Comparison of ENCODE assay signal across 8 cellular contexts in the genomic region with DNA sequence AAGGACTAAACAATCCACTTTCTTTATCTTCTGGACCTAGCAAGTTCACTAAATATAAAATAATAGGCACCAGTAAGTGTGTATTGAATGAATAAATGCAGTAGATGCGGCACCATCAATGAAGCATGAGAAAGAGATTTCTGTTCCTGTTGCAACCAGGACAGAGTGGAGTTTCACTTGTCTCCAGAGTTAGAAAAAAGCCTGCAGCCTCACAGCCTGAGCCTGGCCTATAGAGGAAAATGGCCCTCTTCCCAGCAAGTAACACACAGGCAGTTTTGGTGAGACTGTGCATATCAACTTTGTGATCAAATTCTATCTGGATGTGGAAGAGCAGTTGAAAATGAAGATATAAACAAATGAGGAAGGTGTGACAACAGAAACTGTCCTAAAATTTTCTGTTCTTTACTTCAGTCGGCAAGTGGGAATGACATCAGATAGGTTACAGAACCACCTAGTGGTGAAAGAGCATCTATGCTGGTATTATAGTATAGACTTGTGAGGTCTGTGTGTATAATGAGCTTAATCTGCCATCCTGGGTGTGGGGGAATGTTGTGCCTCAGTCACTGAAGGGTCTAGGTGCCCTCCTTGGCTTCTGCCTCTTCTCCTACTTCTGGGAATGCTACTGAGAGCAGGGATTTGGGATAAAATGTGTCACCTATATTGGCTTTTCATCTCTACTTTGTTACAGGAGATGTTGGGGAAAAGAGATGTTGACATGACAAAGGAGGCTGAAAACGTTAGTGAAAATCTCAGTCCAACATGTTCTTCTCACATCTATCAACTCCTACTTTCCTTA.
DNase-seq lines count a peak whose midpoint lies in the region; TF ChIP-seq lines count a peak whose summit lies in the region.

No MANE protein-coding gene starts in this region.

- CTCF ChIA-PET in AG04449 (lab: Yijun Ruan, JAX) = interaction anchor here (0.6 to 6.3 kb wide), 36 partner anchors 9 to 1220 kb away, joined by 3 to 36 read pairs (median 4); partner anchors contain the start of gene NR3C1

- TF ChIP-seq CTCF in AG04449 (IDR thresholded peaks at IDR 0.05; ENCODE audit: insufficient read depth, low read length, missing control alignments) (peak; percentile 60), GM12874 (IDR thresholded peaks at IDR 0.05; ENCODE audit: insufficient read depth, low read depth, low read length) (peak; percentile 58; the same call in 1 of the 2 replicates), HFF-Myc (IDR thresholded peaks at IDR 0.05; ENCODE audit: low read depth, low read length, missing control alignments) (peak; percentile 59)

- H3K4me3 ChIP-seq in AG04449 (ENCODE audit: low read depth, low read length) (no peak overlapping the region), HFF-Myc (replicated peaks; ENCODE audit: low read depth, low read length) (no peak overlapping the region)

- DNase-seq in AG04449 (ENCODE audit: low read depth, low spot score) = no peak
- peak; percentile 24 for DNase-seq in HFF-Myc (ENCODE audit: extremely low read depth, low read depth)
- peak; percentile 38 for DNase-seq in LoVo (ENCODE audit: low spot score)
- peak; percentile 22 for DNase-seq in SKM-1 (lab: John Stamatoyannopoulos, UW; ENCODE audit: unreplicated experiment)
- peak; percentile 78 for DNase-seq in fibroblast of peridontal ligament (ENCODE audit: extremely low read depth)
- peak; percentile 67 for DNase-seq in pons (ENCODE audit: low spot score)
- DNase-seq in activated CD4-positive, alpha-beta T cell treated with anti-CD3 and anti-CD28 coated beads, Interleukin-2, amount 50 U/mL, for 48 hours = no peak

- POLR2A ChIA-PET in AG04449 (lab: Yijun Ruan, JAX) = no interaction called here

Comparison
In these comparisons a context has a peak if more than half of its experiments do, and no peak if none do; other contexts are left out.
1. DNase-seq: peak in HFF-Myc (single experiment), LoVo (single experiment), SKM-1 (single experiment), fibroblast of peridontal ligament (single experiment) and pons (single experiment); none in AG04449 (single experiment) and activated CD4-positive, alpha-beta T cell treated with anti-CD3 and anti-CD28 coated beads, Interleukin-2, amount 50 U/mL, for 48 hours (0 of 2).
2. Peak in every context shown above with its lines, with median percentiles within 50 percentile points of each other: CTCF ChIP-seq.